In genomic region chr5:28862137-28862859, GRCh38 we compare ENCODE assay signal across 22 cellular contexts.
DNase-seq lines count a peak whose midpoint lies in the region; ATAC-seq and TF ChIP-seq lines count a peak whose summit lies in the region.
"Had no signal": no experiment of that assay in that cellular context is flagged by ENCODE, and none has a peak within 500 bp of the region (broad histone marks: within the 10 kb centered on the region; RNA-seq: fewer than 3 reads in every experiment).

No MANE protein-coding gene starts in this region.

- H3K4me3 ChIP-seq in transverse colon = no peak overlapping the region
- H3K4me3 ChIP-seq: adrenal gland, body of pancreas, skin epidermis had no signal

- DNase-seq in NCI-H1417 (lab: John Stamatoyannopoulos, UW) (peak in 2 of 3 experiments; percentile 40 to 77), NCI-H1417 treated with DMSO at 0.1 percent for 48 hours (lab: John Stamatoyannopoulos, UW) (no peak), NCI-H2029 (lab: John Stamatoyannopoulos, UW) (peak; percentile 26), NCI-H774 (lab: John Stamatoyannopoulos, UW) (peak; percentile 64), mucosa of gallbladder (ENCODE audit: low spot score) (peak; percentile 17), transverse colon (no peak)
- DNase-seq in central memory CD4-positive, alpha-beta T cell = no peak
- DNase-seq: 8988T; activated CD4-positive, alpha-beta T cell treated with anti-CD3 and anti-CD28 coated beads, Interleukin-2, amount 50 U/mL, for 48 hours; activated naive CD4-positive, alpha-beta T cell treated with anti-CD3 and anti-CD28 coated beads for 36 hours; adrenal gland; body of pancreas; CD4-positive, CD25-positive, alpha-beta regulatory T cell; midbrain; naive thymus-derived CD8-positive, alpha-beta T cell; NCI-H1048; NCI-H2227 treated with DMSO at 0.1 percent for 48 hours; Right ventricle myocardium superior; T1000 had no signal

- H3K27me3 ChIP-seq in transverse colon = no peaks in the 10 kb centered on the region
- H3K27me3 ChIP-seq: adrenal gland, body of pancreas had no signal

- TF ChIP-seq EP300 in transverse colon (IDR thresholded peaks at IDR 0.05; ENCODE audit: low read depth) = no peak

- no peaks in the 10 kb centered on the region for H3K9me3 ChIP-seq in transverse colon
- H3K9me3 ChIP-seq: adrenal gland, body of pancreas had no signal

- intact Hi-C loops in transverse colon (cut with DNase I; ENCODE audit: low total_unique reads) = no loop called here

- H3K4me1 ChIP-seq in transverse colon = no peaks in the 10 kb centered on the region
- H3K4me1 ChIP-seq: adrenal gland, body of pancreas had no signal

- in situ Hi-C loops in transverse colon (cut with MboI; ENCODE audit: low pct_ligation_motif_present in 1 of 4, low pct_unique_long_range_greater_than_20kb in 1 of 4, low sequenced_read_pairs in 3 of 4) = no loop called here

- TF ChIP-seq CTCF in transverse colon (IDR thresholded peaks at IDR 0.05) = no peak

- TF ChIP-seq POLR2A in transverse colon (IDR thresholded peaks at IDR 0.05) = no peak

- WGBS in transverse colon (ENCODE audit: low coverage in 1 of 2), 2 donors = 85% methylated on average over 12 of the region's 12 CpGs; no CpG with 5 or more reads in 1 of the 2 donors

- no peaks in the 10 kb centered on the region for H3K36me3 ChIP-seq in transverse colon
- H3K36me3 ChIP-seq: adrenal gland had no signal

- ATAC-seq in HG02610 (IDR thresholded peaks at IDR 0.05; ENCODE audit: unreplicated experiment) = no peak
- ATAC-seq: body of pancreas; naive thymus-derived CD8-positive, alpha-beta T cell had no signal

- H3K27ac ChIP-seq in transverse colon = no peak overlapping the region
- H3K27ac ChIP-seq: adrenal gland, body of pancreas, epithelial cell of prostate, skin epidermis had no signal

Comparison
In these comparisons a context has a peak if more than half of its experiments do, and no peak if none do; other contexts are left out.
1. DNase-seq: peak in NCI-H1417 (2 of 3), NCI-H2029 (single experiment), NCI-H774 (single experiment) and mucosa of gallbladder (single experiment); none in NCI-H1417 treated with DMSO at 0.1 percent for 48 hours (single experiment), transverse colon (single experiment) and central memory CD4-positive, alpha-beta T cell (single experiment).